8 cellular contexts compared by ENCODE assay signal in genomic region chr14:78848234-78848820, GRCh38.
DNase-seq lines count a peak whose midpoint lies in the region; ATAC-seq and TF ChIP-seq lines count a peak whose summit lies in the region.

No MANE protein-coding gene starts in this region.

- H3K27me3 ChIP-seq in testis: no peaks in the 10 kb centered on the region

- H3K36me3 ChIP-seq in testis (ENCODE audit: low read depth, missing control alignments): no peaks in the 10 kb centered on the region

- TF ChIP-seq CTCF in testis (IDR thresholded peaks at IDR 0.05): peak; percentile 44 to 73 (median 64)

- 25 to 33% methylated on average over 6 of the region's 6 CpGs for WGBS in testis, 2 donors

- peak; percentile 76 for DNase-seq in DMS53 (lab: John Stamatoyannopoulos, UW)
- DNase-seq in NCI-H2171 (lab: John Stamatoyannopoulos, UW): peak; percentile 78
- peak; percentile 21 for DNase-seq in amniotic epithelial cell (ENCODE audit: low read depth)
- peak; percentile 38 for DNase-seq in iPS DF 4.7 (ENCODE audit: extremely low read depth, low spot score)
- peak; percentile 31 for DNase-seq in testis
- no peak for DNase-seq in stimulated activated naive CD4-positive, alpha-beta T cell treated with Interleukin-2 at 50 U/mL for 16 hours (lab: John Stamatoyannopoulos, UW)

- H3K4me3 ChIP-seq in testis: no peak overlapping the region

- H3K4me1 ChIP-seq in testis: no peaks in the 10 kb centered on the region

- TF ChIP-seq POLR2A in testis (IDR thresholded peaks at IDR 0.05): no peak

- H3K9me3 ChIP-seq in testis: no peaks in the 10 kb centered on the region

- ATAC-seq in GM18907 (IDR thresholded peaks at IDR 0.05; ENCODE audit: unreplicated experiment) (peak; percentile 96), HG03066 (IDR thresholded peaks at IDR 0.05; ENCODE audit: low read depth, unreplicated experiment) (peak; percentile 78)

- intact Hi-C loops in testis (cut with DNase I; ENCODE audit: low total_unique reads): no loop called here

- no peak overlapping the region for H3K27ac ChIP-seq in testis
